ENCODE assay signal across 13 cellular contexts in the genomic region with DNA sequence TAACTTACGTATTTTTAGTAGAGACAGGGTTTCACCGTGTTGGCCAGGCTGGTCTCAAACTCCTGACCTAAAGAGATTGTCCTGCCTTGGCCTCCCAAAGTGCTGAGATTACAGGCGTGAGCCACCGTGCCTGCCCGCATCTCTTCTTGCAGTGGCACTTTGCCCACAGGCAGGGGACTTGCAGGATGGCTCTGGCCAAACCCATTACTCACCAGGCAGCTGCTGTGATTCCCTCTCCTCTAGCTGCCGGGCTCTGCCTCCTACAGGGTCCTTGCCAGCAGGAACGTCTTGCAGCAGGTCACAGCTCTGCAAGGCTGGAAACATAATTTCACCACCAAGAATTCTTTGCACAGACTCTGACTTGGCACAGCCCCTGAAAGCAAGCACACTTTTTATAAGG. TPM values are rescaled to one million over a fixed set of nuclear protein-coding genes. Genes with fewer than 3 reads are reported as not detected.
DNase-seq lines count a peak whose midpoint lies in the region; ATAC-seq, FAIRE-seq and TF ChIP-seq lines count a peak whose summit lies in the region.
"Had no signal": no experiment of that assay in that cellular context is flagged by ENCODE, and none has a peak within 500 bp of the region (broad histone marks: within the 10 kb centered on the region; RNA-seq: fewer than 3 reads in every experiment).

No MANE protein-coding gene starts in this region.

- peak; percentile 41 for DNase-seq in natural killer cell treated with Interleukin-12 subunit alpha and Interleukin-12 subunit beta and Interleukin-15 and Interleukin-18, amount 100 ng/mL, for 72 hours (ENCODE audit: low spot score)
- DNase-seq in natural killer cell (no peak), Panc1 (ENCODE audit: low read depth, low spot score) (no peak), kidney (peak; percentile 62), aorta (peak; percentile 46 to 60), osteocyte (ENCODE audit: extremely low spot score, unreplicated experiment) (no peak)
- DNase-seq in stimulated activated CD4-positive, alpha-beta T cell treated with anti-CD3 and anti-CD28 coated beads, Interleukin-1b, Interleukin-23, amount 100 ng/mL, for 48 hours = no peak

- no peak overlapping the region for H3K27ac ChIP-seq in Panc1 (ENCODE audit: low read length)
- no peak overlapping the region for H3K27ac ChIP-seq in kidney (ENCODE audit: low read depth in 2 of 2, low read length in 2 of 2)
- no peak overlapping the region for H3K27ac ChIP-seq in aorta (ENCODE audit: low read depth in 1 of 2, low read length in 2 of 2)
- H3K27ac ChIP-seq: Peyer's patch, SJSA1 had no signal

- H3K9ac ChIP-seq in kidney (ENCODE audit: low read length in 2 of 2) = no peak overlapping the region

- POLR2A ChIA-PET in Panc1 (lab: Charles Lee) = interaction anchor here (0.6 kb wide), 1 partner anchor 202 kb away, joined by 5 read pairs; no protein-coding TSS in a partner anchor

- H3K27me3 ChIP-seq in Panc1 (ENCODE audit: control insufficient read depth, insufficient read depth, low read length) (no peaks in the 10 kb centered on the region; the same call in 1 of the 2 replicates), aorta (ENCODE audit: control insufficient read depth in 1 of 2, insufficient read depth in 2 of 2, low read length in 1 of 2) (no peaks in the 10 kb centered on the region)
- H3K27me3 ChIP-seq: Peyer's patch had no signal

- H3K9me3 ChIP-seq in Panc1 (ENCODE audit: control insufficient read depth, insufficient read depth, low read depth, low read length) = no peaks in the 10 kb centered on the region
- H3K9me3 ChIP-seq in kidney (ENCODE audit: control insufficient read depth in 1 of 2, low read length in 2 of 2) = no peaks in the 10 kb centered on the region
- no peaks in the 10 kb centered on the region for H3K9me3 ChIP-seq in aorta (ENCODE audit: control insufficient read depth, low read length)
- H3K9me3 ChIP-seq: Peyer's patch, SJSA1 had no signal

- peaks cover 0 to 4% of the 10 kb centered on the region in 2 donors for H3K27me3 Mint-ChIP-seq in natural killer cell treated with Interleukin-12 subunit alpha and Interleukin-12 subunit beta and Interleukin-15 and Interleukin-18, amount 100 ng/mL, for 72 hours
- H3K27me3 Mint-ChIP-seq in natural killer cell (ENCODE audit: low read depth in 2 of 2) (peaks cover 0 to 7% of the 10 kb centered on the region in 2 donors), osteocyte (ENCODE audit: unreplicated experiment) (peaks cover 30% of the 10 kb centered on the region)

- FAIRE-seq in kidney (lab: Jason Lieb, UNC) = no peak

- H3K4me1 ChIP-seq in Panc1 (ENCODE audit: control insufficient read depth, insufficient read depth, low read length) (no peaks in the 10 kb centered on the region), kidney (ENCODE audit: control insufficient read depth in 1 of 2, insufficient read depth in 1 of 2, low read depth in 1 of 2, low read length in 2 of 2) (no peaks in the 10 kb centered on the region), aorta (ENCODE audit: control insufficient read depth in 1 of 2, insufficient read depth in 2 of 2, low read length in 2 of 2) (no peaks in the 10 kb centered on the region)
- H3K4me1 ChIP-seq: SJSA1 had no signal

- TF ChIP-seq CTCF in natural killer cell (IDR thresholded peaks at IDR 0.05) = no peak
- no peak for TF ChIP-seq CTCF in Panc1 (IDR thresholded peaks at IDR 0.05)
- TF ChIP-seq CTCF in kidney (IDR thresholded peaks at IDR 0.05; ENCODE audit: borderline replicate concordance, extremely low read depth, insufficient read depth) = no peak
- TF ChIP-seq CTCF in osteocyte (IDR thresholded peaks at IDR 0.05) = no peak

- ATAC-seq in natural killer cell treated with Interleukin-12 subunit alpha and Interleukin-12 subunit beta and Interleukin-15 and Interleukin-18, amount 100 ng/mL, for 72 hours = no peak
- ATAC-seq in natural killer cell (no peak), Panc1 (peak; percentile 32; the same call in 1 of the 2 replicates), aorta (ENCODE audit: low FRiP score) (no peak), GM21526 (IDR thresholded peaks at IDR 0.05; ENCODE audit: low FRiP score, unreplicated experiment) (no peak)

- WGBS in aorta, 2 donors = 52 to 59% methylated on average over 7 of the region's 7 CpGs

- H3K27ac Mint-ChIP-seq in natural killer cell treated with Interleukin-12 subunit alpha and Interleukin-12 subunit beta and Interleukin-15 and Interleukin-18, amount 100 ng/mL, for 72 hours = no peak overlapping the region
- H3K27ac Mint-ChIP-seq in natural killer cell (no peak overlapping the region), osteocyte (ENCODE audit: unreplicated experiment) (no peak overlapping the region)
- H3K27ac Mint-ChIP-seq: activated CD4-positive, alpha-beta memory T cell treated with anti-CD3 and anti-CD28 coated beads, Interleukin-2, amount 10 ng/mL, durations not matched to agents 7 days and 5 days; H9; stimulated activated naive B cell treated with anti-CD40 and anti-IgM and Interleukin-4, amounts not matched to agents 10 μg/mL and 1 μg/mL and 100 μg/mL, for 72 hours had no signal

- H3K36me3 ChIP-seq in Panc1 (ENCODE audit: control insufficient read depth, insufficient read depth, low read length) = no peaks in the 10 kb centered on the region
- no peaks in the 10 kb centered on the region for H3K36me3 ChIP-seq in kidney (ENCODE audit: control insufficient read depth in 1 of 2, insufficient read depth in 2 of 2, low read length in 2 of 2)
- no peaks in the 10 kb centered on the region for H3K36me3 ChIP-seq in aorta (ENCODE audit: control insufficient read depth in 1 of 2, insufficient read depth in 2 of 2, low read length in 1 of 2)
- H3K36me3 ChIP-seq: Peyer's patch, SJSA1 had no signal

- H3K9me3 Mint-ChIP-seq in natural killer cell treated with Interleukin-12 subunit alpha and Interleukin-12 subunit beta and Interleukin-15 and Interleukin-18, amount 100 ng/mL, for 72 hours = no peaks in the 10 kb centered on the region
- no peaks in the 10 kb centered on the region for H3K9me3 Mint-ChIP-seq in natural killer cell
- no peaks in the 10 kb centered on the region for H3K9me3 Mint-ChIP-seq in osteocyte (ENCODE audit: unreplicated experiment)
- H3K9me3 Mint-ChIP-seq: activated CD4-positive, alpha-beta memory T cell treated with anti-CD3 and anti-CD28 coated beads, Interleukin-2, amount 10 ng/mL, durations not matched to agents 7 days and 5 days; H9; stimulated activated naive B cell treated with anti-CD40 and anti-IgM and Interleukin-4, amounts not matched to agents 10 μg/mL and 1 μg/mL and 100 μg/mL, for 72 hours had no signal

- intact Hi-C loops in natural killer cell (cut with micrococcal nuclease) = loop anchor here (5.0 kb wide), 1 partner anchor 83 kb away; no protein-coding TSS in a partner anchor
- intact Hi-C loops in Panc1 (cut with micrococcal nuclease; ENCODE audit: unreplicated experiment) = loop anchor here (2.0 to 10.0 kb wide), 2 partner anchors 75 to 167 kb away; partner anchors contain the start of gene IRF8
- intact Hi-C loops in kidney (cut with DNase I) = loop anchor here (5.0 to 10.0 kb wide), 3 partner anchors 168 to 695 kb away; partner anchors contain the start of gene FOXF1
- intact Hi-C loops in aorta (cut with DNase I) = loop anchor here (5.0 to 10.0 kb wide), 2 partner anchors 165 to 703 kb away; no protein-coding TSS in a partner anchor

- no TSS peak for BruUV-seq in Panc1 (replicated peaks; lab: Mats Ljungman, UMichigan)

- H3K4me3 ChIP-seq in Panc1 (ENCODE audit: low read depth in 2 of 2, low read length in 2 of 2) = no peak overlapping the region
- H3K4me3 ChIP-seq in kidney (ENCODE audit: low read length in 2 of 2) = no peak overlapping the region
- no peak overlapping the region for H3K4me3 ChIP-seq in aorta (ENCODE audit: low read length in 2 of 2)
- H3K4me3 ChIP-seq: Peyer's patch, SJSA1 had no signal

- in situ Hi-C loops in Panc1 (cut with HindIII; ENCODE audit: low pct_unique_long_range_greater_than_20kb, low sequenced_read_pairs) = no loop called here

- peaks cover 12 to 13% of the 10 kb centered on the region in 2 donors for H3K4me1 Mint-ChIP-seq in natural killer cell treated with Interleukin-12 subunit alpha and Interleukin-12 subunit beta and Interleukin-15 and Interleukin-18, amount 100 ng/mL, for 72 hours (ENCODE audit: low read depth in 2 of 2)
- H3K4me1 Mint-ChIP-seq in natural killer cell (peaks cover 0 to 11% of the 10 kb centered on the region in 2 donors), osteocyte (ENCODE audit: unreplicated experiment) (peaks cover 2% of the 10 kb centered on the region)

- CTCF ChIA-PET in Panc1 (lab: Charles Lee) = interaction anchor here (0.6 to 1.5 kb wide), 8 partner anchors 9 to 663 kb away, joined by 3 to 8 read pairs (median 4); no protein-coding TSS in a partner anchor

- H3K4me3 Mint-ChIP-seq in natural killer cell treated with Interleukin-12 subunit alpha and Interleukin-12 subunit beta and Interleukin-15 and Interleukin-18, amount 100 ng/mL, for 72 hours = no peak overlapping the region
- H3K4me3 Mint-ChIP-seq in natural killer cell = no peak overlapping the region
- no peak overlapping the region for H3K4me3 Mint-ChIP-seq in osteocyte (ENCODE audit: unreplicated experiment)
- H3K4me3 Mint-ChIP-seq: activated CD4-positive, alpha-beta memory T cell treated with anti-CD3 and anti-CD28 coated beads, Interleukin-2, amount 10 ng/mL, durations not matched to agents 7 days and 5 days; H9; stimulated activated naive B cell treated with anti-CD40 and anti-IgM and Interleukin-4, amounts not matched to agents 10 μg/mL and 1 μg/mL and 100 μg/mL, for 72 hours had no signal

- no peaks in the 10 kb centered on the region for H3K36me3 Mint-ChIP-seq in natural killer cell treated with Interleukin-12 subunit alpha and Interleukin-12 subunit beta and Interleukin-15 and Interleukin-18, amount 100 ng/mL, for 72 hours
- H3K36me3 Mint-ChIP-seq in natural killer cell (no peaks in the 10 kb centered on the region), osteocyte (ENCODE audit: unreplicated experiment) (no peaks in the 10 kb centered on the region)
- H3K36me3 Mint-ChIP-seq: stimulated activated naive B cell treated with anti-CD40 and anti-IgM and Interleukin-4, amounts not matched to agents 10 μg/mL and 1 μg/mL and 100 μg/mL, for 72 hours had no signal

RNA-seq across cellular contexts. Expression of gene COX4I1, which starts 20.2 kb away (rescaled TPM):
- total RNA-seq in natural killer cell treated with Interleukin-12 subunit alpha and Interleukin-12 subunit beta and Interleukin-15 and Interleukin-18, amount 100 ng/mL, for 72 hours = 100 to 1,000 TPM; 326 to 345 TPM
- total RNA-seq in natural killer cell (100 to 1,000 TPM; 338 to 422 (median 410) TPM), Panc1 (2021; ENCODE audit: unreplicated experiment) (429 TPM), kidney (439 TPM), aorta (100 to 1,000 TPM; 245 to 289 TPM), osteocyte (456 and 476 TPM in 2 replicates)
- polyA plus RNA-seq in Panc1 (2012; ENCODE audit: insufficient read length) = 533 TPM
- polyA plus RNA-seq in kidney (ENCODE audit: insufficient read depth, low read depth, low replicate concordance) (1,996 TPM), aorta (1,000 to 10,000 TPM in 1 of 2 donors, 100 to 1,000 TPM in 1; 549 to 1,007 TPM)

RNA-seq across cellular contexts. Expression of gene EMC8, which starts 20.4 kb away (rescaled TPM):
- 10 to 100 TPM; 39.9 to 57.9 TPM for total RNA-seq in natural killer cell treated with Interleukin-12 subunit alpha and Interleukin-12 subunit beta and Interleukin-15 and Interleukin-18, amount 100 ng/mL, for 72 hours
- 10 to 100 TPM; 21.2 to 26.4 (median 24.1) TPM for total RNA-seq in natural killer cell
- 39.1 TPM for total RNA-seq in Panc1 (2021; ENCODE audit: unreplicated experiment)
- polyA plus RNA-seq in Panc1 (2012; ENCODE audit: insufficient read length) = 50.8 TPM
- 20.9 TPM for total RNA-seq in kidney
- 24.7 TPM for polyA plus RNA-seq in kidney (ENCODE audit: insufficient read depth, low read depth, low replicate concordance)
- 10 to 100 TPM; 18.7 to 19.2 TPM for total RNA-seq in aorta
- polyA plus RNA-seq in aorta = 10 to 100 TPM; 14.5 to 23.0 TPM
- total RNA-seq in osteocyte = 34.3 and 35.5 TPM in 2 replicates

Comparison
In these comparisons a context has a peak if more than half of its experiments do, and no peak if none do; other contexts are left out.
1. DNase-seq: peak in natural killer cell treated with Interleukin-12 subunit alpha and Interleukin-12 subunit beta and Interleukin-15 and Interleukin-18, amount 100 ng/mL, for 72 hours (single experiment), kidney (single experiment) and aorta (2 of 2); none in natural killer cell (single experiment), Panc1 (single experiment), stimulated activated CD4-positive, alpha-beta T cell treated with anti-CD3 and anti-CD28 coated beads, Interleukin-1b, Interleukin-23, amount 100 ng/mL, for 48 hours (single experiment) and osteocyte (single experiment).